In the genomic region with DNA sequence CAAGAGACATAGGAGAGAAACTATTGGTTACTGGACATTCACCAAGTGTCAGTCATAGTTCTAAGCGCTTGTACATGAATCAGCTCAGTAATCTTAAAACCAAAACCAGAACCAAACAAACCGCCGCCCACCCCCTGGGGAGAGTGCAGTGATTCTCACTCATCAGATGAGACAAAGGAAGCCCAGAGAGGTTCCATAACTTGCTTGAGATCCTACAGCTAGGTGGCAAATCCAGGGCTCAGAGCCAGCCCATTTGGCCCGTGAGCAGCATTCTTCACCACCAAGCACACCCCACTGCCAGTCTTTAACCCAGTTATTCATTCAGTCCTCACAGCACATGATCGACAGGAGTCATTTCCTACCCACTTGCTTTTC, we compare ENCODE assay signal across 8 cellular contexts. TPM values are rescaled to one million over a fixed set of nuclear protein-coding genes. Genes with fewer than 3 reads are reported as not detected.
DNase-seq lines count a peak whose midpoint lies in the region; ATAC-seq, FAIRE-seq and TF ChIP-seq lines count a peak whose summit lies in the region.

No MANE protein-coding gene starts in this region.

- no peak for TF ChIP-seq CTCF in omental fat pad (IDR thresholded peaks at IDR 0.05)

- FAIRE-seq in GM18507 (lab: Jason Lieb, UNC), result peak; percentile 90

- H3K9me3 ChIP-seq in thymus (ENCODE audit: control insufficient read depth), result no peaks in the 10 kb centered on the region

- peak overlapping the region; percentile 46 for H3K27ac ChIP-seq in thymus (ENCODE audit: low read depth)

- H3K36me3 ChIP-seq in thymus (ENCODE audit: control insufficient read depth, insufficient read depth), result no peaks in the 10 kb centered on the region

- ATAC-seq in esophagus mucosa (peak; percentile 69), omental fat pad (ENCODE audit: low FRiP score) (peak; percentile 29)

- peaks cover 13% of the 10 kb centered on the region for H3K4me1 ChIP-seq in thymus (ENCODE audit: control insufficient read depth, insufficient read depth, low read length)

- H3K4me3 ChIP-seq in thymus (ENCODE audit: low read length), result peak overlapping the region; percentile 49

- WGBS in thymus, result 86% methylated on average over 5 of the region's 5 CpGs

- no peaks in the 10 kb centered on the region for H3K27me3 ChIP-seq in thymus (ENCODE audit: control insufficient read depth, insufficient read depth)

- DNase-seq in GM18507 (ENCODE audit: extremely low spot score, insufficient read length, low read depth) (peak; percentile 52), HCEC 1CT (peak; percentile 17), M059J (ENCODE audit: low read depth) (peak; percentile 97), omental fat pad (ENCODE audit: low spot score) (peak; percentile 58), 8988T (no peak)
- DNase-seq in activated CD8-positive, alpha-beta memory T cell treated with anti-CD3 and anti-CD28 coated beads for 48 hours (ENCODE audit: low read depth in 2 of 3, low spot score in 2 of 3), result peak; percentile 33 to 67 (median 49)

RNA-seq across cellular contexts. Expression of a gene that starts 37.2 kb away (rescaled TPM):
- 5.4 and 6.0 TPM in 2 replicates for total RNA-seq in M059J (2014; rRNA removed; shearing (Covaris generic))
- total RNA-seq in esophagus mucosa, result 0.84 TPM
- total RNA-seq in omental fat pad, result 1 to 10 TPM; 1.1 to 5.6 (median 3.4) TPM
- polyA plus RNA-seq in thymus, result 2.6 TPM

RNA-seq across cellular contexts. Expression of a gene that starts 43.4 kb away (rescaled TPM):
- total RNA-seq in M059J (2014; rRNA removed; shearing (Covaris generic)), result 40.4 and 61.9 TPM in 2 replicates
- total RNA-seq in esophagus mucosa (16.9 TPM), omental fat pad (10 to 100 TPM; 48.8 to 92.5 (median 63.3) TPM)
- 43.6 TPM for polyA plus RNA-seq in thymus
